8 cellular contexts compared by ENCODE assay signal in genomic region chr5:181260720-181261319, GRCh38. TPM values are rescaled to one million over a fixed set of nuclear protein-coding genes. Genes with fewer than 3 reads are reported as not detected.
DNase-seq lines count a peak whose midpoint lies in the region; ATAC-seq, FAIRE-seq and TF ChIP-seq lines count a peak whose summit lies in the region.

TRIM52 (minus strand) TSS chr5:181261143; CDS start chr5:181260813, 330 bp downstream.

- ATAC-seq in GM18502 (IDR thresholded peaks at IDR 0.05; ENCODE audit: poor library complexity, unreplicated experiment) = peak; percentile 81
- ATAC-seq in HG02885 (IDR thresholded peaks at IDR 0.05; ENCODE audit: poor library complexity, unreplicated experiment) = peak; percentile 82

- peak within 1 kb of the TSS; percentile 95 for H3K27ac Mint-ChIP-seq in astrocyte (ENCODE audit: unreplicated experiment)

- H3K36me3 ChIP-seq in SJCRH30 (peaks cover 7% of the 10 kb centered on the region; the same call in 1 of the 2 replicates), astrocyte (ENCODE audit: insufficient read depth, low read length) (peaks cover 14% of the 10 kb centered on the region), skeletal muscle satellite cell (ENCODE audit: insufficient read depth, low read length) (peaks cover 12% of the 10 kb centered on the region)

- H3K4me3 ChIP-seq in SJCRH30 (peak within 1 kb of the TSS; percentile 80), astrocyte (ENCODE audit: insufficient read depth, low read depth, low read length) (peak within 1 kb of the TSS; percentile 86), skeletal muscle satellite cell (ENCODE audit: low read length) (peak within 1 kb of the TSS; percentile 86)

- no peaks in the 10 kb centered on the region for H3K9me3 Mint-ChIP-seq in astrocyte (ENCODE audit: unreplicated experiment)

- H3K27ac ChIP-seq in SJCRH30 (peak within 1 kb of the TSS; percentile 85), astrocyte (ENCODE audit: low read depth, low read length) (peak within 1 kb of the TSS; percentile 96)

- peaks cover 16% of the 10 kb centered on the region for H3K4me1 Mint-ChIP-seq in astrocyte (ENCODE audit: low read depth, unreplicated experiment)

- H3K27me3 ChIP-seq in SJCRH30 (no peaks in the 10 kb centered on the region), astrocyte (ENCODE audit: insufficient read depth, low read length) (no peaks in the 10 kb centered on the region), skeletal muscle satellite cell (ENCODE audit: control insufficient read depth, insufficient read depth, low read length) (no peaks in the 10 kb centered on the region)

- H3K36me3 Mint-ChIP-seq in astrocyte (ENCODE audit: low read depth, unreplicated experiment) = peaks cover 6% of the 10 kb centered on the region

- H3K9me3 ChIP-seq in SJCRH30 (replicated peaks) (no peaks in the 10 kb centered on the region), astrocyte (ENCODE audit: insufficient read depth, low read depth, low read length) (no peaks in the 10 kb centered on the region), skeletal muscle satellite cell (replicated peaks; ENCODE audit: low read length) (no peaks in the 10 kb centered on the region)

- H3K9ac ChIP-seq in astrocyte (ENCODE audit: low read length) (peak within 1 kb of the TSS; percentile 99), skeletal muscle satellite cell (ENCODE audit: low read depth, low read length) (peak within 1 kb of the TSS; percentile 100)

- no peaks in the 10 kb centered on the region for H3K27me3 Mint-ChIP-seq in astrocyte (ENCODE audit: low read depth, unreplicated experiment)

- peak within 1 kb of the TSS; percentile 81 for H2AFZ ChIP-seq in astrocyte (ENCODE audit: low read depth, low read length)

- TF ChIP-seq CTCF in astrocyte (IDR thresholded peaks at IDR 0.05; ENCODE audit: insufficient read depth, low read depth, low read length) = no peak

- H4K20me1 ChIP-seq in astrocyte (ENCODE audit: insufficient read depth, low read length) = peaks cover 47% of the 10 kb centered on the region

- DNase-seq in SJCRH30 = peak; percentile 97
- peak; percentile 79 for DNase-seq in astrocyte (ENCODE audit: low read depth)
- DNase-seq in iPS DF 19.7 (ENCODE audit: low read depth, low spot score) = peak; percentile 84
- DNase-seq in effector CD8-positive, alpha-beta T cell (lab: John Stamatoyannopoulos, UW) = no peak
- no peak for DNase-seq in NCI-H2227 treated with DMSO at 0.1 percent for 48 hours (lab: John Stamatoyannopoulos, UW)

- peak within 1 kb of the TSS; percentile 92 for H3K4me3 Mint-ChIP-seq in astrocyte (ENCODE audit: unreplicated experiment)

- peaks cover 72% of the 10 kb centered on the region for H3K79me2 ChIP-seq in astrocyte (ENCODE audit: insufficient read depth, low read length)

- H3K4me1 ChIP-seq in SJCRH30 = peaks cover 9% of the 10 kb centered on the region
- peaks cover 12% of the 10 kb centered on the region for H3K4me1 ChIP-seq in astrocyte (ENCODE audit: insufficient read depth, low read length)
- peaks cover 34% of the 10 kb centered on the region for H3K4me1 ChIP-seq in skeletal muscle satellite cell (ENCODE audit: control insufficient read depth, insufficient read depth, low read length)

- no peak for FAIRE-seq in astrocyte (lab: Jason Lieb, UNC)

- peak within 1 kb of the TSS; percentile 96 for H3K4me2 ChIP-seq in astrocyte (ENCODE audit: low read length)
- peak within 1 kb of the TSS; percentile 97 for H3K4me2 ChIP-seq in skeletal muscle satellite cell (ENCODE audit: low read length)

RNA-seq across cellular contexts. Expression of gene TRIM52, which starts in this region (rescaled TPM):
- total RNA-seq in SJCRH30 (2014; rRNA removed; shearing (Covaris generic)) = 5.3 and 7.9 TPM in 2 replicates
- 6.5 and 7.3 TPM in 2 replicates for total RNA-seq in astrocyte
- total RNA-seq in skeletal muscle satellite cell (2012; rRNA removed) = 5.2 and 10.1 TPM in 2 replicates

Comparison
In these comparisons a context has a peak if more than half of its experiments do, and no peak if none do; other contexts are left out.
1. DNase-seq: peak in SJCRH30 (2 of 2), astrocyte (single experiment) and iPS DF 19.7 (single experiment); none in effector CD8-positive, alpha-beta T cell (single experiment) and NCI-H2227 treated with DMSO at 0.1 percent for 48 hours (single experiment).
2. Peak in every context shown above with its lines, with median percentiles within 50 percentile points of each other: H3K4me3 ChIP-seq.